9 cellular contexts compared by ENCODE assay signal in the genomic region with DNA sequence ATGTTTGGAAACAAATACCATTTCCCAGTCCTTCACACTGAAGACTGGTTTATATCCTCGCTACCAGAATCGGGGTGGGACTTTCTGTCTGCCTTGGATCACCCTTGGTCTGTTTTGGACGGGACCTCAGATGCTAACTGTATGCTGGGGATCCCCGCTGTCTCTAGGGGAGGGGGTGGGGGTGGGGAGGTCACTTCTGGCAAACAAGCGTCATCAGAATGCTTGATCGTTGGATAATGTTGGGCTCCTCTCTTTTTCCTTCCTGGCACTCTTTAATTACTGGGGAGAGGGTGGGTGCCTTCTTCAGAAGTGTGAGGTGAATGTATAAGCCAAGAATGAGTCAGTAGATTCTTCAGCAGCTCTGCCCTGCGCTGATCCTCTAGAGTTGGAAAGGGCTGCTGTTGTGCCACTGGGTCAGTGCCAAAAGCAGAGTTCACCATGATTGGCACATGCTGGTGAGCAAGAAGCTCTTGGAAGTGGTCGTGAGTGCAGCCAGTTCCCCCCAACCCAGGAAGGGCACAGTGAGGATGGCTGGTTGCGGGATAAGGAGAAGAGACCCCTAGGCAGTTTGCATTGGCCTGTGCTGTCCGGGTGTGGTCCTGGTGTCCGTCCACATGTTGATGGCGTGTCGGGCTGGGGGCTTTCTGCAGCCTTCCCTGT. TPM values are rescaled to one million over a fixed set of nuclear protein-coding genes. Genes with fewer than 3 reads are reported as not detected.
DNase-seq lines count a peak whose midpoint lies in the region; ATAC-seq and TF ChIP-seq lines count a peak whose summit lies in the region.
"Had no signal": no experiment of that assay in that cellular context is flagged by ENCODE, and none has a peak within 500 bp of the region (broad histone marks: within the 10 kb centered on the region; RNA-seq: fewer than 3 reads in every experiment).

No MANE protein-coding gene starts in this region.

- no peak overlapping the region for H3K4me3 ChIP-seq in tibial artery

- DNase-seq in activated T-cell treated with anti-CD3 and anti-CD28 coated beads, Interleukin-2, amount 50 U/mL, for 4 hours = no peak
- DNase-seq in activated T-cell treated with anti-CD3 and anti-CD28 coated beads for 4 hours (no peak), astrocyte of the hippocampus (ENCODE audit: low read depth, low spot score) (peak; percentile 68), left lobe of liver (ENCODE audit: low spot score) (peak; percentile 44), tibial artery (peak; percentile 26 to 79), SKM-1 (lab: John Stamatoyannopoulos, UW; ENCODE audit: unreplicated experiment) (no peak)

- no peaks in the 10 kb centered on the region for H3K9me3 Mint-ChIP-seq in activated T-cell treated with anti-CD3 and anti-CD28 coated beads, Interleukin-2, amount 50 U/mL, for 4 hours

- no peaks in the 10 kb centered on the region for H3K27me3 ChIP-seq in tibial artery

- H3K9me3 ChIP-seq in tibial artery = no peaks in the 10 kb centered on the region

- peak overlapping the region; percentile 74 to 85 for H3K27ac ChIP-seq in tibial artery
- H3K27ac ChIP-seq: C4-2B had no signal

- no peaks in the 10 kb centered on the region for H3K27me3 Mint-ChIP-seq in activated T-cell treated with anti-CD3 and anti-CD28 coated beads, Interleukin-2, amount 50 U/mL, for 4 hours (ENCODE audit: low read depth)

- no peaks in the 10 kb centered on the region for H3K36me3 ChIP-seq in tibial artery

- ATAC-seq in activated T-cell treated with anti-CD3 and anti-CD28 coated beads, Interleukin-2, amount 50 U/mL, for 4 hours = peak; percentile 59 to 65
- ATAC-seq in left lobe of liver (no peak), HG02763 (IDR thresholded peaks at IDR 0.05; ENCODE audit: unreplicated experiment) (no peak), HG03378 (IDR thresholded peaks at IDR 0.05; ENCODE audit: unreplicated experiment) (no peak)

- peak overlapping the region; percentile 42 for H3K4me3 Mint-ChIP-seq in activated T-cell treated with anti-CD3 and anti-CD28 coated beads, Interleukin-2, amount 50 U/mL, for 4 hours

- no peak for TF ChIP-seq CTCF in tibial artery (IDR thresholded peaks at IDR 0.05)

- H3K36me3 Mint-ChIP-seq in activated T-cell treated with anti-CD3 and anti-CD28 coated beads, Interleukin-2, amount 50 U/mL, for 4 hours (ENCODE audit: insufficient read depth) = peaks cover 8% of the 10 kb centered on the region

- intact Hi-C loops in tibial artery (cut with DNase I; ENCODE audit: low total_unique reads) = loop anchor here (10.0 kb wide), 1 partner anchor 58 kb away; no protein-coding TSS in a partner anchor

- peaks cover 69% of the 10 kb centered on the region for H3K4me1 Mint-ChIP-seq in activated T-cell treated with anti-CD3 and anti-CD28 coated beads, Interleukin-2, amount 50 U/mL, for 4 hours (ENCODE audit: low read depth)

- H3K4me1 ChIP-seq in tibial artery = peaks cover 3 to 64% (median 33%) of the 10 kb centered on the region in 4 donors

RNA-seq across cellular contexts. Expression of gene DGKD, which starts 32.2 kb away (rescaled TPM):
- 10 to 100 TPM; 38.8 to 44.9 (median 39.3) TPM for total RNA-seq in activated T-cell treated with anti-CD3 and anti-CD28 coated beads, Interleukin-2, amount 50 U/mL, for 4 hours
- total RNA-seq in left lobe of liver = 17.9 TPM

Comparison
In these comparisons a context has a peak if more than half of its experiments do, and no peak if none do; other contexts are left out.
1. ATAC-seq: peak in activated T-cell treated with anti-CD3 and anti-CD28 coated beads, Interleukin-2, amount 50 U/mL, for 4 hours (2 of 2); none in left lobe of liver (single experiment), HG02763 (single experiment) and HG03378 (single experiment).
2. DNase-seq: peak in astrocyte of the hippocampus (single experiment), left lobe of liver (single experiment) and tibial artery (2 of 2); none in activated T-cell treated with anti-CD3 and anti-CD28 coated beads, Interleukin-2, amount 50 U/mL, for 4 hours (single experiment), activated T-cell treated with anti-CD3 and anti-CD28 coated beads for 4 hours (single experiment) and SKM-1 (single experiment).